ENCODE assay signal across 8 cellular contexts in genomic region chr10:33335550-33335799, GRCh38. TPM values are rescaled to one million over a fixed set of nuclear protein-coding genes. Genes with fewer than 3 reads are reported as not detected.
DNase-seq lines count a peak whose midpoint lies in the region; ATAC-seq and TF ChIP-seq lines count a peak whose summit lies in the region.
"Had no signal": no experiment of that assay in that cellular context is flagged by ENCODE, and none has a peak within 500 bp of the region (broad histone marks: within the 10 kb centered on the region; RNA-seq: fewer than 3 reads in every experiment).

No MANE protein-coding gene starts in this region.

- DNase-seq in H9 (peak; percentile 28), WTC11 (ENCODE audit: low spot score) (no peak), iPS DF 6.9 (ENCODE audit: low read depth, low spot score) (no peak), T-helper 1 cell (no peak), mesenteric fat pad (ENCODE audit: low spot score) (no peak)
- DNase-seq in stimulated activated effector memory CD8-positive, alpha-beta T cell treated with anti-CD3 and anti-CD28 coated beads, Interleukin-12 subunit alpha, Interleukin-12 subunit beta, amount 100 ng/mL, for 72 hours (ENCODE audit: low spot score in 2 of 2), result no peak
- DNase-seq: naive B cell had no signal

- TF ChIP-seq CTCF in H9 (conservative IDR thresholded peaks at IDR 0.05), result no peak
- TF ChIP-seq CTCF in WTC11 (IDR thresholded peaks at IDR 0.05), result no peak

- CTCF ChIA-PET in WTC11 (lab: Charles Lee), result interaction anchor here (0.7 to 1.2 kb wide), 3 partner anchors 10 to 220 kb away, joined by 3 to 4 read pairs (median 4); no protein-coding TSS in a partner anchor

- no peaks in the 10 kb centered on the region for H4K20me1 ChIP-seq in H9 (ENCODE audit: control insufficient read depth, insufficient read depth, insufficient read length)

- H3K4me1 Mint-ChIP-seq in H9, result peaks cover 30 to 37% of the 10 kb centered on the region in 2 experiments
- peaks cover 27% of the 10 kb centered on the region for H3K4me1 Mint-ChIP-seq in WTC11
- H3K4me1 Mint-ChIP-seq in stimulated activated effector memory CD8-positive, alpha-beta T cell treated with anti-CD3 and anti-CD28 coated beads, Interleukin-12 subunit alpha, Interleukin-12 subunit beta, amount 100 ng/mL, for 72 hours, result peaks cover 14% of the 10 kb centered on the region

- no peak overlapping the region for H4K8ac ChIP-seq in H9 (replicated peaks; ENCODE audit: insufficient read length, low read depth, low read length)

- H3K18ac ChIP-seq in H9 (ENCODE audit: insufficient read length, low read depth, low read length), result no peak overlapping the region

- peaks cover 27% of the 10 kb centered on the region for H3K23me2 ChIP-seq in H9 (ENCODE audit: insufficient read length, low read depth, low read length, poor library complexity, severe bottlenecking)

- no peak overlapping the region for H2BK5ac ChIP-seq in H9 (ENCODE audit: insufficient read length, low read length)

- H3K4me3 ChIP-seq in iPS DF 6.9 (ENCODE audit: low read length), result peak overlapping the region; percentile 61; the same call in 1 of the 2 replicates

- POLR2A ChIA-PET in WTC11 (lab: Charles Lee), result no interaction called here

- H2BK120ac ChIP-seq in H9 (ENCODE audit: low read depth, low read length, poor library complexity, severe bottlenecking), result no peak overlapping the region

- no peak overlapping the region for H3T11ph ChIP-seq in H9 (ENCODE audit: low read length)

- H2AFZ ChIP-seq in H9 (ENCODE audit: low read length), result no peak overlapping the region

- no peaks in the 10 kb centered on the region for H3K4me1 ChIP-seq in H9 (ENCODE audit: insufficient read depth, low read length)
- no peaks in the 10 kb centered on the region; the same call in 1 of the 2 replicates for H3K4me1 ChIP-seq in iPS DF 6.9 (ENCODE audit: control insufficient read depth, insufficient read depth, low read length)

- no peak overlapping the region for H3K9ac ChIP-seq in H9 (ENCODE audit: extremely low read depth, insufficient read length, low read length)

- peak overlapping the region; percentile 70 to 84 for H3K4me3 Mint-ChIP-seq in H9
- H3K4me3 Mint-ChIP-seq in WTC11, result peak overlapping the region; percentile 79
- peak overlapping the region; percentile 64 for H3K4me3 Mint-ChIP-seq in stimulated activated effector memory CD8-positive, alpha-beta T cell treated with anti-CD3 and anti-CD28 coated beads, Interleukin-12 subunit alpha, Interleukin-12 subunit beta, amount 100 ng/mL, for 72 hours

- H3K79me2 ChIP-seq in H9 (ENCODE audit: insufficient read depth, low read length), result no peaks in the 10 kb centered on the region

- H3K36me3 Mint-ChIP-seq in H9 (ENCODE audit: insufficient read depth in 1 of 3, low read depth in 3 of 3), result no peaks in the 10 kb centered on the region
- H3K36me3 Mint-ChIP-seq in WTC11, result no peaks in the 10 kb centered on the region
- no peaks in the 10 kb centered on the region for H3K36me3 Mint-ChIP-seq in stimulated activated effector memory CD8-positive, alpha-beta T cell treated with anti-CD3 and anti-CD28 coated beads, Interleukin-12 subunit alpha, Interleukin-12 subunit beta, amount 100 ng/mL, for 72 hours
- H3K36me3 Mint-ChIP-seq: naive B cell had no signal

- H2BK15ac ChIP-seq in H9 (ENCODE audit: low read depth, low read length), result no peak overlapping the region

- H4K91ac ChIP-seq in H9 (ENCODE audit: insufficient read length, low read depth, low read length), result no peak overlapping the region

- no CpG with 5 or more reads among the region's 21 CpGs for WGBS in H9 (ENCODE audit: extremely low coverage, insufficient read length, low lambda C conversion rate)
- no CpG with 5 or more reads among the region's 21 CpGs for WGBS in iPS DF 6.9 (ENCODE audit: insufficient coverage, insufficient read length)

- no peak overlapping the region for H3K4ac ChIP-seq in H9 (ENCODE audit: low read depth, low read length)

- H2BK12ac ChIP-seq in H9 (ENCODE audit: insufficient read length, low read depth, low read length), result no peak overlapping the region

- no peak overlapping the region for H3K14ac ChIP-seq in H9 (ENCODE audit: insufficient read depth, low read length)

- H3K27me3 Mint-ChIP-seq in H9 (ENCODE audit: low read depth) (peaks cover 83% of the 10 kb centered on the region), WTC11 (ENCODE audit: low read depth) (peaks cover 88% of the 10 kb centered on the region)

- H3K36me3 ChIP-seq in iPS DF 6.9 (ENCODE audit: control insufficient read depth, insufficient read depth, low read length), result no peaks in the 10 kb centered on the region

- no peak overlapping the region for H2BK20ac ChIP-seq in H9 (ENCODE audit: low read depth, low read length, poor library complexity, severe bottlenecking)

- peak overlapping the region; percentile 63 for H3K4me2 ChIP-seq in H9 (ENCODE audit: insufficient read depth, insufficient read length, low read length)

- H3K79me1 ChIP-seq in H9 (ENCODE audit: insufficient read depth, low read depth, low read length, poor library complexity, severe bottlenecking), result no peaks in the 10 kb centered on the region

- no peak overlapping the region for H3K56ac ChIP-seq in H9 (ENCODE audit: insufficient read length, low read depth, low read length)

- H3K27me3 ChIP-seq in H9 (ENCODE audit: insufficient read depth, low read length) (peaks cover 11% of the 10 kb centered on the region; the same call in 1 of the 2 replicates), iPS DF 6.9 (ENCODE audit: control insufficient read depth, insufficient read depth, low read length) (peaks cover 16% of the 10 kb centered on the region)

- H3K27ac Mint-ChIP-seq in H9, result no peak overlapping the region
- H3K27ac Mint-ChIP-seq in WTC11, result no peak overlapping the region
- no peak overlapping the region for H3K27ac Mint-ChIP-seq in stimulated activated effector memory CD8-positive, alpha-beta T cell treated with anti-CD3 and anti-CD28 coated beads, Interleukin-12 subunit alpha, Interleukin-12 subunit beta, amount 100 ng/mL, for 72 hours
- H3K27ac Mint-ChIP-seq: naive B cell had no signal

- H3K9me3 ChIP-seq in H9 (ENCODE audit: control insufficient read depth, low read depth, low read length), result no peaks in the 10 kb centered on the region
- H3K9me3 ChIP-seq in iPS DF 6.9 (ENCODE audit: control insufficient read depth, insufficient read depth, low read length), result no peaks in the 10 kb centered on the region

- H3K27ac ChIP-seq in H9 (ENCODE audit: insufficient read length, low read depth, low read length), result no peak overlapping the region
- no peak overlapping the region for H3K27ac ChIP-seq in iPS DF 6.9 (ENCODE audit: low read length)

- H3K23ac ChIP-seq in H9 (ENCODE audit: insufficient read length, low read depth, low read length), result no peak overlapping the region

- ATAC-seq in WTC11 (no peak), HG03469 (IDR thresholded peaks at IDR 0.05; ENCODE audit: unreplicated experiment) (no peak)
- peak; percentile 41 for ATAC-seq in stimulated activated effector memory CD8-positive, alpha-beta T cell treated with anti-CD3 and anti-CD28 coated beads, Interleukin-12 subunit alpha, Interleukin-12 subunit beta, amount 100 ng/mL, for 72 hours

- H2AK5ac ChIP-seq in H9 (ENCODE audit: insufficient read length, low read length), result no peak overlapping the region

- H4K5ac ChIP-seq in H9 (ENCODE audit: insufficient read length, low read depth, low read length), result no peak overlapping the region

- H3K9me3 Mint-ChIP-seq in H9 (no peaks in the 10 kb centered on the region; a peak in 2 of 5 replicates), WTC11 (no peaks in the 10 kb centered on the region)
- no peaks in the 10 kb centered on the region for H3K9me3 Mint-ChIP-seq in stimulated activated effector memory CD8-positive, alpha-beta T cell treated with anti-CD3 and anti-CD28 coated beads, Interleukin-12 subunit alpha, Interleukin-12 subunit beta, amount 100 ng/mL, for 72 hours

TF ChIP-seq in WTC11, 78 proteins besides CTCF, POLR2A, EP300 and RAD21 (continues in another document):
- TF ChIP-seq SP1 (CRISPR knock-in tag; conservative IDR thresholded peaks at IDR 0.05), result no peak
- TF ChIP-seq MAX (CRISPR knock-in tag; IDR thresholded peaks at IDR 0.05), result 0 out of 2 replicates have a peak, but pooled peaks have one; percentile 3
- no peak for TF ChIP-seq RORB (CRISPR knock-in tag; IDR thresholded peaks at IDR 0.05)
- TF ChIP-seq ZNF263 (CRISPR knock-in tag; IDR thresholded peaks at IDR 0.05; ENCODE audit: low read depth), result no peak
- TF ChIP-seq KAT7 (CRISPR knock-in tag; IDR thresholded peaks at IDR 0.05; ENCODE audit: borderline replicate concordance), result no peak
- TF ChIP-seq PREB (CRISPR knock-in tag; IDR thresholded peaks at IDR 0.05; ENCODE audit: borderline replicate concordance), result no peak
- TF ChIP-seq ERG (CRISPR knock-in tag; IDR thresholded peaks at IDR 0.05), result no peak

RNA-seq across cellular contexts. Expression of gene NRP1, which starts 1.0 kb away (rescaled TPM):
- total RNA-seq in H9 (2021) (4.1 and 4.6 TPM in 2 replicates), WTC11 (2021) (1.1 to 3.0 TPM (median 1.2 TPM) in 3 replicates), mesenteric fat pad (249 TPM)

Comparison
In these comparisons a context has a peak if more than half of its experiments do, and no peak if none do; other contexts are left out.
1. RNA of gene NRP1, which starts 1.0 kb away (total RNA-seq): 249 TPM in mesenteric fat pad (single experiment); 4.1 to 4.6 TPM in H9 and 1.1 to 3.0 TPM in WTC11; every median in the first group is over 10 times any median in the second.
2. Peak in every context shown above with its lines, with median percentiles within 50 percentile points of each other: H3K4me3 Mint-ChIP-seq.